ENCODE assay signal across 2 cellular contexts in genomic region chr1:167538657-167539056, GRCh38.
TF ChIP-seq lines count a peak whose summit lies in the region.

No MANE protein-coding gene starts in this region.

TF ChIP-seq in HCT116, 20 proteins besides CTCF, POLR2A, EP300 and RAD21 (continued from another document):
- TF ChIP-seq, protein P1, sequence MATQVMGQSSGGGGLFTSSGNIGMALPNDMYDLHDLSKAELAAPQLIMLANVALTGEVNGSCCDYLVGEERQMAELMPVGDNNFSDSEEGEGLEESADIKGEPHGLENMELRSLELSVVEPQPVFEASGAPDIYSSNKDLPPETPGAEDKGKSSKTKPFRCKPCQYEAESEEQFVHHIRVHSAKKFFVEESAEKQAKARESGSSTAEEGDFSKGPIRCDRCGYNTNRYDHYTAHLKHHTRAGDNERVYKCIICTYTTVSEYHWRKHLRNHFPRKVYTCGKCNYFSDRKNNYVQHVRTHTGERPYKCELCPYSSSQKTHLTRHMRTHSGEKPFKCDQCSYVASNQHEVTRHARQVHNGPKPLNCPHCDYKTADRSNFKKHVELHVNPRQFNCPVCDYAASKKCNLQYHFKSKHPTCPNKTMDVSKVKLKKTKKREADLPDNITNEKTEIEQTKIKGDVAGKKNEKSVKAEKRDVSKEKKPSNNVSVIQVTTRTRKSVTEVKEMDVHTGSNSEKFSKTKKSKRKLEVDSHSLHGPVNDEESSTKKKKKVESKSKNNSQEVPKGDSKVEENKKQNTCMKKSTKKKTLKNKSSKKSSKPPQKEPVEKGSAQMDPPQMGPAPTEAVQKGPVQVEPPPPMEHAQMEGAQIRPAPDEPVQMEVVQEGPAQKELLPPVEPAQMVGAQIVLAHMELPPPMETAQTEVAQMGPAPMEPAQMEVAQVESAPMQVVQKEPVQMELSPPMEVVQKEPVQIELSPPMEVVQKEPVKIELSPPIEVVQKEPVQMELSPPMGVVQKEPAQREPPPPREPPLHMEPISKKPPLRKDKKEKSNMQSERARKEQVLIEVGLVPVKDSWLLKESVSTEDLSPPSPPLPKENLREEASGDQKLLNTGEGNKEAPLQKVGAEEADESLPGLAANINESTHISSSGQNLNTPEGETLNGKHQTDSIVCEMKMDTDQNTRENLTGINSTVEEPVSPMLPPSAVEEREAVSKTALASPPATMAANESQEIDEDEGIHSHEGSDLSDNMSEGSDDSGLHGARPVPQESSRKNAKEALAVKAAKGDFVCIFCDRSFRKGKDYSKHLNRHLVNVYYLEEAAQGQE (IDR thresholded peaks at IDR 0.05; ENCODE audit: low read depth) = no peak
- TF ChIP-seq, protein P2, sequence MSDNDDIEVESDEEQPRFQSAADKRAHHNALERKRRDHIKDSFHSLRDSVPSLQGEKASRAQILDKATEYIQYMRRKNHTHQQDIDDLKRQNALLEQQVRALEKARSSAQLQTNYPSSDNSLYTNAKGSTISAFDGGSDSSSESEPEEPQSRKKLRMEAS (IDR thresholded peaks at IDR 0.05) = no peak
- no peak for TF ChIP-seq ELF1 (IDR thresholded peaks at IDR 0.05; ENCODE audit: borderline replicate concordance, low read depth)
- TF ChIP-seq ZFX (IDR thresholded peaks at IDR 0.05) = no peak
- TF ChIP-seq CEBPB (IDR thresholded peaks at IDR 0.05; ENCODE audit: low read depth) = no peak
- TF ChIP-seq EZH2 (IDR thresholded peaks at IDR 0.05) = no peak
- no peak for TF ChIP-seq YY1 (IDR thresholded peaks at IDR 0.05; ENCODE audit: extremely low read depth, insufficient replicate concordance, low read depth, low read length)
- TF ChIP-seq EGR1 (IDR thresholded peaks at IDR 0.05; ENCODE audit: low read depth) = no peak
- no peak for TF ChIP-seq FOSL1 (IDR thresholded peaks at IDR 0.05; ENCODE audit: low read depth)

TF ChIP-seq in liver, 16 proteins besides CTCF, POLR2A, EP300 and RAD21 (continued from another document):
- TF ChIP-seq, protein P3, sequence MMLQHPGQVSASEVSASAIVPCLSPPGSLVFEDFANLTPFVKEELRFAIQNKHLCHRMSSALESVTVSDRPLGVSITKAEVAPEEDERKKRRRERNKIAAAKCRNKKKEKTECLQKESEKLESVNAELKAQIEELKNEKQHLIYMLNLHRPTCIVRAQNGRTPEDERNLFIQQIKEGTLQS (IDR thresholded peaks at IDR 0.05) = no peak
